In the genomic region with DNA sequence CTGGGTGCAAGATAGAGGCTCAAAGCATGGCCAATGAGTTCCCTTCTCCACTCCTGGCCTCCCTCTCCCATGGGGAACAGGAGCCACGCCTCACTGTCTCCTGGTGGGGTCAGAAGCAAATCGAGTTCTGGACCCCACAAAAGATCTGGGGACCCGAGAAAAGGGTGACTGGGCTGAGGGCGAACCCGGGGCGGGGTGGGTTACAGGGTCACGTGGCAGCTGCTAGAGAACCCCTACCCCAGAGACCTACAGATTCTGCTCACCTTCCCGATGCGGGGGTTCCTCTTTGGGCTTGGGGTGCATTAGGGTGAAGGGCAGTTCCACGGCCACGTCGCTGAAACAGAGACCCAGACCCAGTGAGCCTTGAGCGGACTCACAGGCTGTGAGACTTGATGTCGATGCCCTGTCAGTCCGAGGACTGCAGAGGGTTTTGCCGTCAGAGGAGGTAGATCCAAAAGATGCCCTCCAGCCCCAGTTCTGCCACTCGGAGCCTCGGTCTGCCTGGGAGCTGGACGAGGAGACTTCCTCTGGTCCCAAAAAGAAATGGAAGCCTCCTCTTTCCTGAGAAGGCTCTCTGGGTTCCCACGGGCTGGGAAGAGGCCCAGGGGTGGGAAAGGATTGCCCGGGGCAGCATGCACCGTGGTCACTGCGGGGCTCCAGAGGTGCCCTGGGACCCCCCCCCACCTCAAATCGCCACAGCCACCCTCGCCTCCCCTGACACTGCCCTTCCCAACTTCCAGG, we compare ENCODE assay signal across 26 cellular contexts. TPM values are rescaled to one million over a fixed set of nuclear protein-coding genes. Genes with fewer than 3 reads are reported as not detected.
DNase-seq lines count a peak whose midpoint lies in the region; TF ChIP-seq lines count a peak whose summit lies in the region.
"Had no signal": no experiment of that assay in that cellular context is flagged by ENCODE, and none has a peak within 500 bp of the region (broad histone marks: within the 10 kb centered on the region; RNA-seq: fewer than 3 reads in every experiment).

No MANE protein-coding gene starts in this region.

- H3K9me3 ChIP-seq in BE2C (no peaks in the 10 kb centered on the region), Karpas-422 (ENCODE audit: low read length) (no peaks in the 10 kb centered on the region)
- H3K9me3 ChIP-seq: HAP-1 had no signal

- no peak overlapping the region for H2AFZ ChIP-seq in Karpas-422 (ENCODE audit: low read length)
- H2AFZ ChIP-seq: GM23338, PC-9 had no signal

- H3K9ac ChIP-seq in Karpas-422 (ENCODE audit: low read length), result no peak overlapping the region

- H3K4me3 ChIP-seq in BE2C (ENCODE audit: low read depth, low read length) (no peak overlapping the region), Karpas-422 (ENCODE audit: low read length) (no peak overlapping the region)
- H3K4me3 ChIP-seq: GM23338, HAP-1, PC-9 had no signal

- H3K4me3 Mint-ChIP-seq in activated naive CD4-positive, alpha-beta T cell treated with anti-CD3 and anti-CD28 coated beads for 36 hours, result no peak overlapping the region
- H3K4me3 Mint-ChIP-seq in dendritic cell treated with granulocyte-macrophage colony-stimulating factor and Interleukin-4, amounts not matched to agents 40 ng/mL and 50 ng/mL, for 4 days, result no peak overlapping the region
- H3K4me3 Mint-ChIP-seq: CD8-positive, alpha-beta memory T cell; GM23338 had no signal

- H3K27ac Mint-ChIP-seq in activated naive CD4-positive, alpha-beta T cell treated with anti-CD3 and anti-CD28 coated beads for 36 hours, result no peak overlapping the region
- peak overlapping the region; percentile 30 for H3K27ac Mint-ChIP-seq in dendritic cell treated with granulocyte-macrophage colony-stimulating factor and Interleukin-4, amounts not matched to agents 40 ng/mL and 50 ng/mL, for 4 days
- H3K27ac Mint-ChIP-seq: GM23338 had no signal

- no peaks in the 10 kb centered on the region for H3K27me3 Mint-ChIP-seq in activated naive CD4-positive, alpha-beta T cell treated with anti-CD3 and anti-CD28 coated beads for 36 hours (ENCODE audit: low read depth)
- H3K27me3 Mint-ChIP-seq in dendritic cell treated with granulocyte-macrophage colony-stimulating factor and Interleukin-4, amounts not matched to agents 40 ng/mL and 50 ng/mL, for 4 days, result no peaks in the 10 kb centered on the region
- H3K27me3 Mint-ChIP-seq: CD8-positive, alpha-beta memory T cell had no signal

- H4K20me1 ChIP-seq in Karpas-422 (ENCODE audit: insufficient read depth, low read depth, low read length), result no peaks in the 10 kb centered on the region

- H3K36me3 ChIP-seq in BE2C (peaks cover 39% of the 10 kb centered on the region), Karpas-422 (ENCODE audit: insufficient read depth, low read length) (no peaks in the 10 kb centered on the region)
- H3K36me3 ChIP-seq: HAP-1 had no signal

- H3K79me2 ChIP-seq in Karpas-422 (ENCODE audit: low read length), result no peaks in the 10 kb centered on the region

- no peaks in the 10 kb centered on the region for H3K9me3 Mint-ChIP-seq in activated naive CD4-positive, alpha-beta T cell treated with anti-CD3 and anti-CD28 coated beads for 36 hours
- no peaks in the 10 kb centered on the region for H3K9me3 Mint-ChIP-seq in dendritic cell treated with granulocyte-macrophage colony-stimulating factor and Interleukin-4, amounts not matched to agents 40 ng/mL and 50 ng/mL, for 4 days
- H3K9me3 Mint-ChIP-seq: CD8-positive, alpha-beta memory T cell; GM23338 had no signal

- H3K4me1 Mint-ChIP-seq in activated naive CD4-positive, alpha-beta T cell treated with anti-CD3 and anti-CD28 coated beads for 36 hours (ENCODE audit: low read depth), result peaks cover 28% of the 10 kb centered on the region
- peaks cover 66% of the 10 kb centered on the region for H3K4me1 Mint-ChIP-seq in dendritic cell treated with granulocyte-macrophage colony-stimulating factor and Interleukin-4, amounts not matched to agents 40 ng/mL and 50 ng/mL, for 4 days (ENCODE audit: low read depth)

- no peak overlapping the region for H3K4me2 ChIP-seq in Karpas-422 (ENCODE audit: low read depth, low read length, poor library complexity, severe bottlenecking)
- H3K4me2 ChIP-seq: GM23338, PC-9 had no signal

- TF ChIP-seq CTCF in BE2C (IDR thresholded peaks at IDR 0.05; ENCODE audit: low read depth, low read length), result no peak

- H3K27ac ChIP-seq in Karpas-422 (ENCODE audit: low read length), result no peak overlapping the region
- H3K27ac ChIP-seq: HL-60, PC-9 had no signal

- no peaks in the 10 kb centered on the region for H3K9me2 ChIP-seq in Karpas-422 (replicated peaks; ENCODE audit: insufficient read depth, low read length)

- intact Hi-C loops in activated naive CD4-positive, alpha-beta T cell treated with anti-CD3 and anti-CD28 coated beads for 36 hours (cut with micrococcal nuclease), result no loop called here
- intact Hi-C loops in dendritic cell treated with granulocyte-macrophage colony-stimulating factor and Interleukin-4, amounts not matched to agents 40 ng/mL and 50 ng/mL, for 4 days (cut with micrococcal nuclease), result no loop called here
- intact Hi-C loops in posterior vena cava (cut with DNase I), result no loop called here

- CTCF ChIA-PET in activated naive CD4-positive, alpha-beta T cell treated with anti-CD3 and anti-CD28 coated beads for 36 hours (lab: Charles Lee), result interaction anchor here (2.7 to 4.3 kb wide), 2 partner anchors 11 to 128 kb away, joined by 17 to 23 read pairs; no protein-coding TSS in a partner anchor

- H3K36me3 Mint-ChIP-seq in activated naive CD4-positive, alpha-beta T cell treated with anti-CD3 and anti-CD28 coated beads for 36 hours (ENCODE audit: low read depth), result peaks cover 7% of the 10 kb centered on the region
- peaks cover 93% of the 10 kb centered on the region for H3K36me3 Mint-ChIP-seq in dendritic cell treated with granulocyte-macrophage colony-stimulating factor and Interleukin-4, amounts not matched to agents 40 ng/mL and 50 ng/mL, for 4 days (ENCODE audit: low read depth)

- no peaks in the 10 kb centered on the region for H3K4me1 ChIP-seq in BE2C
- peaks cover 9% of the 10 kb centered on the region for H3K4me1 ChIP-seq in Karpas-422 (ENCODE audit: low read length)
- H3K4me1 ChIP-seq: HAP-1 had no signal

- peak; percentile 3 for DNase-seq in activated naive CD4-positive, alpha-beta T cell treated with anti-CD3 and anti-CD28 coated beads for 36 hours
- no peak for DNase-seq in activated naive CD4-positive, alpha-beta T cell (lab: John Stamatoyannopoulos, UW)
- DNase-seq in BE2C, result peak; percentile 9
- DNase-seq in posterior vena cava (ENCODE audit: low spot score), result peak; percentile 76
- no peak for DNase-seq in UCSD-AML1 (lab: John Stamatoyannopoulos, UW; ENCODE audit: unreplicated experiment)
- DNase-seq in Karpas-422, result no peak
- DNase-seq in stimulated activated CD4-positive, alpha-beta T cell treated with anti-CD3 and anti-CD28 coated beads, Interleukin-4, amount 100 ng/mL, for 24 hours, result no peak
- DNase-seq: 8988T, C1 segment of cervical spinal cord, Calu3, DMS153, KBM-7, NCI-H1092, NCI-H1436 treated with DMSO at 0.1 percent for 48 hours, NCI-H1930, NCI-H2227 treated with DMSO at 0.1 percent for 48 hours, NCI-H510A treated with DMSO at 0.1 percent for 48 hours, NCI-H748 treated with DMSO at 0.1 percent for 48 hours, PC-9 had no signal

- H3K27me3 ChIP-seq in BE2C (no peaks in the 10 kb centered on the region), Karpas-422 (ENCODE audit: low read length) (no peaks in the 10 kb centered on the region)

RNA-seq across cellular contexts. Expression of gene TPBGL, which starts 28.2 kb away (rescaled TPM):
- not detected for total RNA-seq in activated naive CD4-positive, alpha-beta T cell treated with anti-CD3 and anti-CD28 coated beads for 36 hours
- polyA plus RNA-seq in BE2C (2012; ENCODE audit: insufficient read depth, insufficient read length, low read depth), result 47.4 TPM
- total RNA-seq in posterior vena cava, result under 1 TPM; 0.46 to 0.67 TPM
- total RNA-seq in Karpas-422 (2014; rRNA removed; shearing (Covaris generic); ENCODE audit: low replicate concordance), result not detected in 2 replicates
- total RNA-seq: Calu3, Daoy, HT-29, PC-9 had no signal

Comparison
In these comparisons a context has a peak if more than half of its experiments do, and no peak if none do; other contexts are left out.
1. DNase-seq: peak in activated naive CD4-positive, alpha-beta T cell treated with anti-CD3 and anti-CD28 coated beads for 36 hours (single experiment), BE2C (single experiment) and posterior vena cava (single experiment); none in activated naive CD4-positive, alpha-beta T cell (0 of 4), UCSD-AML1 (single experiment), Karpas-422 (single experiment) and stimulated activated CD4-positive, alpha-beta T cell treated with anti-CD3 and anti-CD28 coated beads, Interleukin-4, amount 100 ng/mL, for 24 hours (single experiment).